Comparison of ENCODE assay signal across 18 cellular contexts in the genomic region with DNA sequence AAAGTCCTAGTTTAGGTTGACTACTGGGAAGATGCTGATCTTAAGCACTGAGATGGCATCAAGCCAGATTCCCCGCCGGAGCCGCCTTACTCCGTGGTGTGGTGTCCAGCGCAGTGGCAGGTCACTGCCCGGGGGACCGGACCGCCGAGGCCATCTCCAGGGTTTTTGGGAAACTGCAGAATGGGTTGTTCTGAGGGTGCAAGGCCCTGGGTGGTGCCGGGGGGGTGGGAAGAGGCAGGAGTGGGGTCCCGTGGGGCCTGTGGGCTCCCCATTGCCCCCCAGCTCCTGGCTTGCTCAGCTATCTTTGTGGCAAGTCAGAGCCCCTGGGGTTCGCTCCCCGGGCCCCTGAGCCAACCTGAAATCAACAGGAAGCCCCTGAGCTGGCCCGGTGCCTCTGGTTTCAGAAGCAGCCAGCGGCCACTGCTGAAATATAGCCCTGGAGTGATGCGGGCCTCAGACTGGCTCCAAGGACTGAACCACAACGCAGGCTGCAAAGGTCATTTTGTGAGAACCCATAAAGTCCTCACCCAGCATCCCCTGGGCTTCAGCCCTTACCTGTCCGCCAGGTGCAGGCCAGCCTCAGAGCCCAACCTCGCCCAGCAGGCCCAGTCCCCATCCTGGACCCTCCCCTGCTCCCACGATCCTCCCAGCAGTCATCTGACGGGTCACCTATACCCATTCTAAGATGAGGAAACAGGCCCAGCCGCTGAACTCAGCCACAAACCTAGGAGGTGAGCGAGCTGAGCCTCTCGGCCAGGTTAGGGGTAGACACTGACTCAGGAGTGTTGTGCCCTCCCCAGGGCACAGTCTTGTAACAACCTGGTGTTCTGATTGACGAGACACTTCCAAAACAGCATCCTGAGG.
A peak's percentile ranks its signal among the peaks of the same experiment; 100 is the strongest.
DNase-seq lines count a peak whose midpoint lies in the region; ATAC-seq and TF ChIP-seq lines count a peak whose summit lies in the region.
"Had no signal": no experiment of that assay in that cellular context is flagged by ENCODE, and none has a peak within 500 bp of the region (broad histone marks: within the 10 kb centered on the region; RNA-seq: fewer than 3 reads in every experiment).

No MANE protein-coding gene starts in this region.

- no peak for ATAC-seq in esophagus mucosa
- ATAC-seq in HG02885 (IDR thresholded peaks at IDR 0.05; ENCODE audit: poor library complexity, unreplicated experiment) = no peak

- no peaks in the 10 kb centered on the region for H3K36me3 Mint-ChIP-seq in CD14-positive monocyte

- H3K4me3 Mint-ChIP-seq in CD14-positive monocyte = no peak overlapping the region
- H3K4me3 Mint-ChIP-seq: B cell; CD4-positive, alpha-beta T cell had no signal

- no peak for TF ChIP-seq CTCF in CD14-positive monocyte (IDR thresholded peaks at IDR 0.05)

- intact Hi-C loops in CD14-positive monocyte (cut with micrococcal nuclease) = no loop called here
- intact Hi-C loops in posterior cingulate gyrus (cut with DNase I) = no loop called here

- peaks cover 13 to 38% (median 15%) of the 10 kb centered on the region in 7 donors for H3K9me3 Mint-ChIP-seq in CD14-positive monocyte
- H3K9me3 Mint-ChIP-seq: CD4-positive, alpha-beta T cell had no signal

- H3K4me1 Mint-ChIP-seq in CD14-positive monocyte = no peaks in the 10 kb centered on the region

- H3K27ac Mint-ChIP-seq in CD14-positive monocyte = no peak overlapping the region
- H3K27ac Mint-ChIP-seq: B cell; CD4-positive, alpha-beta T cell had no signal

- peak; percentile 13 for DNase-seq in 8988T
- peak; percentile 36 for DNase-seq in CD14-positive monocyte (ENCODE audit: low spot score)
- peak; percentile 3 for DNase-seq in iPS-NIHi11 (ENCODE audit: low spot score)
- peak in 6 of 10 donors; percentile 4 to 84 (median 44) for DNase-seq in posterior cingulate gyrus
- no peak for DNase-seq in stimulated activated naive CD4-positive, alpha-beta T cell (lab: John Stamatoyannopoulos, UW)
- DNase-seq in activated CD4-positive, alpha-beta T cell treated with anti-CD3 and anti-CD28 coated beads for 4 hours = no peak
- DNase-seq: CD4-positive, alpha-beta T cell; EL; GOT3; NCI-H2029; NCI-H2171; NCI-H446; NK-92 treated with Interleukin-12 subunit alpha and Interleukin-12 subunit beta, amount 100 ng/mL, for 24 hours; OCI-M1; RPMI8226 had no signal

- H3K27me3 Mint-ChIP-seq in CD14-positive monocyte (ENCODE audit: low read depth in 3 of 3) = peaks cover 0 to 3% (median 2%) of the 10 kb centered on the region in 3 donors
- H3K27me3 Mint-ChIP-seq: B cell; CD4-positive, alpha-beta T cell had no signal

Comparison
In these comparisons a context has a peak if more than half of its experiments do, and no peak if none do; other contexts are left out.
1. DNase-seq: peak in 8988T (single experiment), CD14-positive monocyte (single experiment), iPS-NIHi11 (single experiment) and posterior cingulate gyrus (6 of 10); none in stimulated activated naive CD4-positive, alpha-beta T cell (0 of 6) and activated CD4-positive, alpha-beta T cell treated with anti-CD3 and anti-CD28 coated beads for 4 hours (0 of 2).